Comparison of ENCODE assay signal across 8 cellular contexts in the genomic region with DNA sequence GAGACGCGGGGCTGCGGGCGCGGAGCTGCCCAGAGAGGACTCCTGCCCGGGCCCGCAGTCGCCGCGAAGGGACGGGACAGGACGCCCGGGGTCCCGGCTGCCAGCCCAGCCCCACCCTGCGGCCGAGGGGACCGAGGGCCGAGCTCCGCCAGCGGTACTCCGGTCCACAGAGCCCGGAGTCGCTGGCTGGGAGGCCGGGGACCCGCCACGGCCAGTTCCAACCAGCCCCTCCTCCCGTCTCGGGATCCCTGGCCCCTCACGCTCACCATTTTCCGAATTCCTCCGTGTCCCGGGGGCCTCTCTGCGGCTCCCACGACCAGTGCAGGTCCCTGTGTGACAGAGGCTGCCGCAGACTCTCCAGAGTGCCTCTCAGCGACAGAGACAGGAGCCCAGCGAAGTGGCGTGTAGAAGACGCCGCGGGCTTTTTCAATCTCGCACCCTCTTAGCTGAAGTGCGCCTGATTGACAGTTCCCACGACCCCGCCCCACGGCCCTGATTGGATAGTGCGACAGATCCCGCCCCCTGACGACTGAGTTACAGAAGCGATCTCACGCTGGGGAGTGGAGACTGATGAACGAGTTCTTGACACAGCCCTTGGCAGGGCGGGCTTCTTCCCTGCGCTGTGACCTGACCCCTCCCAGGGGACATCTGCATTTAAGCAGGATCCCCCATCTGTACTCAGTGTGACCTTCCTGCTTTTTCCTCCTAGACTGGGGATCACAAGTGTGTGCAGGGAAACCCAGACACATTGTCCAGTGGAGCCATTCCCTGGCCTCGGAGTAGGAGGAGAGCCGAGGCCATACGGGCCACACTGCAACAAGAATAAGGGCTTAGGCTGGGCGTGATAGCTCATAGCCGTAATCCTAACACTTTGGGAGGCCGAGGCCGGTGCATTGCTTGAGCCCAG. TPM values are rescaled to one million over a fixed set of nuclear protein-coding genes. Genes with fewer than 3 reads are reported as not detected.
DNase-seq lines count a peak whose midpoint lies in the region; ATAC-seq and TF ChIP-seq lines count a peak whose summit lies in the region.

No MANE protein-coding gene starts in this region.

- H3K27ac Mint-ChIP-seq in T-helper 17 cell = peak overlapping the region; percentile 65

- ATAC-seq in T-helper 17 cell (peak; percentile 97), left ventricle myocardium superior (peak; percentile 100)

- peak; percentile 87 for TF ChIP-seq POLR2A in prostate gland (IDR thresholded peaks at IDR 0.05)

- H3K36me3 ChIP-seq in H7 (replicated peaks; ENCODE audit: control insufficient read depth, insufficient read depth, low read length) (no peaks in the 10 kb centered on the region), prostate gland (no peaks in the 10 kb centered on the region)

- H3K27ac ChIP-seq in prostate gland = peak overlapping the region; percentile 78 to 84

- peaks cover 7% of the 10 kb centered on the region for H3K4me1 Mint-ChIP-seq in T-helper 17 cell

- DNase-seq in DMS153 (lab: John Stamatoyannopoulos, UW) (peak; percentile 76), H7 (peak; percentile 95), NCI-H1092 treated with DMSO at 0.1 percent for 48 hours (lab: John Stamatoyannopoulos, UW) (peak; percentile 90), T-helper 17 cell (peak; percentile 35 to 65 (median 45)), amygdala (lab: John Stamatoyannopoulos, UW) (peak; percentile 10 to 98 (median 85)), left ventricle myocardium superior (peak; percentile 97), prostate gland (ENCODE audit: low spot score) (peak; percentile 97), ureter (ENCODE audit: low spot score) (peak; percentile 97)

- H3K27me3 ChIP-seq in H7 (ENCODE audit: control insufficient read depth, insufficient read depth, low read length) (no peaks in the 10 kb centered on the region), prostate gland (replicated peaks; ENCODE audit: insufficient read depth) (no peaks in the 10 kb centered on the region)

- H3K4me1 ChIP-seq in prostate gland (replicated peaks) = no peaks in the 10 kb centered on the region

- H3K9me3 ChIP-seq in T-helper 17 cell (ENCODE audit: control insufficient read depth, low read length, poor library complexity, severe bottlenecking) (no peaks in the 10 kb centered on the region), prostate gland (no peaks in the 10 kb centered on the region)

- peak overlapping the region; percentile 68 for H3K4me3 ChIP-seq in H7 (ENCODE audit: insufficient read depth, low read depth, low read length)
- peak overlapping the region; percentile 68 to 69 for H3K4me3 ChIP-seq in prostate gland

- intact Hi-C loops in left ventricle myocardium superior (cut with micrococcal nuclease) (no loop called here), prostate gland (cut with DNase I) (no loop called here)

- H3K27me3 Mint-ChIP-seq in T-helper 17 cell = peaks cover 40% of the 10 kb centered on the region

- peak overlapping the region; percentile 95 for H3K4me3 Mint-ChIP-seq in T-helper 17 cell

- 3% methylated on average over 51 of the region's 61 CpGs for WGBS in prostate gland

- no peaks in the 10 kb centered on the region for H3K36me3 Mint-ChIP-seq in T-helper 17 cell (ENCODE audit: low read depth)

- TF ChIP-seq CTCF in prostate gland (IDR thresholded peaks at IDR 0.05) = peak in 1 of 4 experiments; percentile 23

RNA-seq across cellular contexts. Expression of a gene that starts 44.0 kb away (rescaled TPM):
- total RNA-seq in H7 (2014; rRNA removed; shearing (Covaris generic)) = 0.81 TPM in 1 of 2 replicates, not detected in the other
- total RNA-seq in T-helper 17 cell = 1 to 10 TPM; 1.7 to 2.4 TPM
- 3.1 TPM for total RNA-seq in left ventricle myocardium superior
- 1 to 10 TPM; 3.5 to 5.9 TPM for total RNA-seq in prostate gland
- 21.5 TPM for total RNA-seq in ureter

Comparison
In these comparisons a context has a peak if more than half of its experiments do, and no peak if none do; other contexts are left out.
1. Peak in every context shown above with its lines: DNase-seq, ATAC-seq, H3K4me3 ChIP-seq and H3K27ac ChIP-seq.
2. DNase-seq: peak in every context shown above with its lines; median percentile 97 in left ventricle myocardium superior; 97 in prostate gland; 97 in ureter; 95 in H7; 90 in NCI-H1092 treated with DMSO at 0.1 percent for 48 hours; 85 in amygdala; 76 in DMS153; 45 in T-helper 17 cell.